In genomic region chr16:85952197-85952596, GRCh38 we compare ENCODE assay signal across 37 cellular contexts. TPM values are rescaled to one million over a fixed set of nuclear protein-coding genes. Genes with fewer than 3 reads are reported as not detected.
"Had no signal": no experiment of that assay in that cellular context is flagged by ENCODE, and none has a peak within 500 bp of the region (broad histone marks: within the 10 kb centered on the region; RNA-seq: fewer than 3 reads in every experiment).

No MANE protein-coding gene starts in this region.

- H3K27me3 Mint-ChIP-seq: activated B cell treated with CpG ODN at 0.5 μM for 24 hours; activated CD8-positive, alpha-beta T cell treated with anti-CD3 and anti-CD28 coated beads for 36 hours; activated naive CD4-positive, alpha-beta T cell treated with anti-CD3 and anti-CD28 coated beads, Interleukin-2, amount 50 U/mL, for 24 hours; activated naive CD8-positive, alpha-beta T cell; activated naive CD8-positive, alpha-beta T cell treated with anti-CD3 and anti-CD28 coated beads, Interleukin-2, amount 50 U/mL, for 24 hours had no signal

- H3K27me3 ChIP-seq: ascending aorta, cardiac muscle cell had no signal

- H3K9me3 Mint-ChIP-seq: activated B cell treated with CpG ODN at 0.5 μM for 24 hours; activated CD4-positive, alpha-beta memory T cell treated with anti-CD3 and anti-CD28 coated beads for 36 hours; activated CD4-positive, alpha-beta T cell treated with anti-CD3 and anti-CD28 coated beads, Interleukin-2, amount 10 ng/mL, durations not matched to agents 24 days and 14 days; activated CD8-positive, alpha-beta T cell treated with anti-CD3 and anti-CD28 coated beads for 36 hours; activated naive CD4-positive, alpha-beta T cell treated with anti-CD3 and anti-CD28 coated beads, Interleukin-2, amount 10 ng/mL, durations not matched to agents 7 days and 5 days; activated naive CD4-positive, alpha-beta T cell treated with anti-CD3 and anti-CD28 coated beads, Interleukin-2, amount 50 U/mL, for 24 hours; activated naive CD8-positive, alpha-beta T cell treated with anti-CD3 and anti-CD28 coated beads, Interleukin-2, amount 10 ng/mL, durations not matched to agents 7 days and 5 days; activated naive CD8-positive, alpha-beta T cell treated with anti-CD3 and anti-CD28 coated beads, Interleukin-2, amount 50 U/mL, for 24 hours; activated T-cell treated with anti-CD3 and anti-CD28 coated beads, Interleukin-2, amount 50 U/mL, for 4 hours; activated T-cell treated with anti-CD3 and anti-CD28 coated beads, Interleukin-2, amount 50 U/mL, for 72 hours; activated T-helper 1 cell treated with anti-CD3 and anti-CD28 coated beads, Interleukin-12 subunit alpha, Interleukin-12 subunit beta, Interleukin-2, Interleukin-4 antibody, amounts not matched to agents 30 ng/mL and 10 ng/mL and 1 ng/mL, durations not matched to agents 14 hours and 24 hours and 36 hours; activated T-helper 17 cell treated with anti-CD3 and anti-CD28 coated beads, Interleukin-2, amount 50 U/mL, for 72 hours; central memory CD8-positive, alpha-beta T cell; T-helper 1 cell treated with Interleukin-12 subunit alpha and Interleukin-12 subunit beta and Interleukin-4 antibody, amounts not matched to agents 30 μg/mL and 1 μg/mL, for 36 hours; T-helper 2 cell treated with Interferon-gamma antibody and Interleukin-4, amounts not matched to agents 5 μg/mL and 100 μg/mL, for 36 hours had no signal

- H3K27ac Mint-ChIP-seq: activated B cell treated with CpG ODN at 0.5 μM for 24 hours; activated CD4-positive, alpha-beta memory T cell treated with anti-CD3 and anti-CD28 coated beads for 36 hours; activated CD4-positive, alpha-beta T cell treated with anti-CD3 and anti-CD28 coated beads, Interleukin-2, amount 10 ng/mL, durations not matched to agents 24 days and 14 days; activated CD8-positive, alpha-beta T cell treated with anti-CD3 and anti-CD28 coated beads for 36 hours; activated naive CD4-positive, alpha-beta T cell treated with anti-CD3 and anti-CD28 coated beads, Interleukin-2, amount 10 ng/mL, durations not matched to agents 7 days and 5 days; activated naive CD4-positive, alpha-beta T cell treated with anti-CD3 and anti-CD28 coated beads, Interleukin-2, amount 50 U/mL, for 24 hours; activated naive CD8-positive, alpha-beta T cell; activated naive CD8-positive, alpha-beta T cell treated with anti-CD3 and anti-CD28 coated beads, Interleukin-2, amount 10 ng/mL, durations not matched to agents 7 days and 5 days; activated naive CD8-positive, alpha-beta T cell treated with anti-CD3 and anti-CD28 coated beads, Interleukin-2, amount 50 U/mL, for 24 hours; activated T-cell treated with anti-CD3 and anti-CD28 coated beads, Interleukin-2, amount 50 U/mL, for 72 hours; activated T-helper 1 cell treated with anti-CD3 and anti-CD28 coated beads, Interleukin-12 subunit alpha, Interleukin-12 subunit beta, Interleukin-2, Interleukin-4 antibody, amounts not matched to agents 30 ng/mL and 10 ng/mL and 1 ng/mL, durations not matched to agents 14 hours and 24 hours and 36 hours; activated T-helper 17 cell treated with anti-CD3 and anti-CD28 coated beads, Interleukin-2, amount 50 U/mL, for 72 hours; brain; T-helper 1 cell treated with Interleukin-12 subunit alpha and Interleukin-12 subunit beta and Interleukin-4 antibody, amounts not matched to agents 30 μg/mL and 1 μg/mL, for 36 hours; T-helper 2 cell treated with Interferon-gamma antibody and Interleukin-4, amounts not matched to agents 5 μg/mL and 100 μg/mL, for 36 hours had no signal

- DNase-seq: activated B cell treated with CpG ODN at 0.5 μM for 24 hours; activated CD4-positive, alpha-beta memory T cell treated with anti-CD3 and anti-CD28 coated beads for 36 hours; activated CD4-positive, alpha-beta T cell treated with anti-CD3 and anti-CD28 coated beads for 4 hours; activated CD4-positive, alpha-beta T cell treated with anti-CD3 and anti-CD28 coated beads, Interleukin-2, amount 10 ng/mL, durations not matched to agents 24 days and 14 days; activated CD4-positive, alpha-beta T cell treated with anti-CD3 and anti-CD28 coated beads, Interleukin-2, amount 50 U/mL, for 1 hour; activated CD4-positive, alpha-beta T cell treated with anti-CD3 and anti-CD28 coated beads, Interleukin-2, amount 50 U/mL, for 4 hours; activated CD4-positive, CD25-positive, alpha-beta regulatory T cell treated with anti-CD3 and anti-CD28 coated beads, Interleukin-2, amount 50 U/mL, for 72 hours; activated CD8-positive, alpha-beta memory T cell treated with anti-CD3 and anti-CD28 coated beads, Interleukin-2, amount 50 U/mL, for 4 hours; activated CD8-positive, alpha-beta T cell treated with anti-CD3 and anti-CD28 coated beads for 36 hours; activated gamma-delta T cell; activated naive CD4-positive, alpha-beta T cell treated with anti-CD3 and anti-CD28 coated beads, Interleukin-2, amount 10 ng/mL, durations not matched to agents 7 days and 5 days; activated naive CD4-positive, alpha-beta T cell treated with Interleukin-2 at 50 U/mL for 16 hours; activated naive CD8-positive, alpha-beta T cell treated with anti-CD3 and anti-CD28 coated beads, Interleukin-2, amount 10 ng/mL, durations not matched to agents 7 days and 5 days; activated naive CD8-positive, alpha-beta T cell treated with anti-CD3 and anti-CD28 coated beads, Interleukin-2, amount 50 U/mL, for 24 hours; activated T-cell treated with anti-CD3 and anti-CD28 coated beads for 4 hours; activated T-cell treated with anti-CD3 and anti-CD28 coated beads, Interleukin-2, amount 50 U/mL, for 1 hour; activated T-cell treated with anti-CD3 and anti-CD28 coated beads, Interleukin-2, amount 50 U/mL, for 4 hours; activated T-cell treated with anti-CD3 and anti-CD28 coated beads, Interleukin-2, amount 50 U/mL, for 72 hours; amygdala; anterior cingulate cortex; caudate nucleus; cerebellar nuclear complex; T-helper 1 cell; T-helper 2 cell; T-helper 9 cell had no signal

- H3K9me3 ChIP-seq: ascending aorta had no signal

- H3K36me3 Mint-ChIP-seq: activated CD4-positive, alpha-beta memory T cell treated with anti-CD3 and anti-CD28 coated beads for 36 hours; activated naive CD4-positive, alpha-beta T cell treated with anti-CD3 and anti-CD28 coated beads, Interleukin-2, amount 10 ng/mL, durations not matched to agents 7 days and 5 days; activated naive CD4-positive, alpha-beta T cell treated with anti-CD3 and anti-CD28 coated beads, Interleukin-2, amount 50 U/mL, for 24 hours; activated naive CD8-positive, alpha-beta T cell; activated naive CD8-positive, alpha-beta T cell treated with anti-CD3 and anti-CD28 coated beads, Interleukin-2, amount 10 ng/mL, durations not matched to agents 7 days and 5 days; brain had no signal

- H3K36me3 ChIP-seq: ascending aorta, cardiac muscle cell had no signal

- H3K4me1 Mint-ChIP-seq: brain had no signal

- H3K4me3 Mint-ChIP-seq: activated B cell treated with CpG ODN at 0.5 μM for 24 hours; activated CD4-positive, alpha-beta memory T cell treated with anti-CD3 and anti-CD28 coated beads for 36 hours; activated CD4-positive, alpha-beta T cell treated with anti-CD3 and anti-CD28 coated beads, Interleukin-2, amount 10 ng/mL, durations not matched to agents 24 days and 14 days; activated CD8-positive, alpha-beta T cell treated with anti-CD3 and anti-CD28 coated beads for 36 hours; activated naive CD4-positive, alpha-beta T cell treated with anti-CD3 and anti-CD28 coated beads, Interleukin-2, amount 10 ng/mL, durations not matched to agents 7 days and 5 days; activated naive CD4-positive, alpha-beta T cell treated with anti-CD3 and anti-CD28 coated beads, Interleukin-2, amount 50 U/mL, for 24 hours; activated naive CD8-positive, alpha-beta T cell; activated naive CD8-positive, alpha-beta T cell treated with anti-CD3 and anti-CD28 coated beads, Interleukin-2, amount 10 ng/mL, durations not matched to agents 7 days and 5 days; activated naive CD8-positive, alpha-beta T cell treated with anti-CD3 and anti-CD28 coated beads, Interleukin-2, amount 50 U/mL, for 24 hours; activated T-cell treated with anti-CD3 and anti-CD28 coated beads, Interleukin-2, amount 50 U/mL, for 4 hours; activated T-cell treated with anti-CD3 and anti-CD28 coated beads, Interleukin-2, amount 50 U/mL, for 72 hours; activated T-helper 1 cell treated with anti-CD3 and anti-CD28 coated beads, Interleukin-12 subunit alpha, Interleukin-12 subunit beta, Interleukin-2, Interleukin-4 antibody, amounts not matched to agents 30 ng/mL and 10 ng/mL and 1 ng/mL, durations not matched to agents 14 hours and 24 hours and 36 hours; activated T-helper 17 cell treated with anti-CD3 and anti-CD28 coated beads, Interleukin-2, amount 50 U/mL, for 72 hours; brain; central memory CD8-positive, alpha-beta T cell; T-helper 1 cell treated with Interleukin-12 subunit alpha and Interleukin-12 subunit beta and Interleukin-4 antibody, amounts not matched to agents 30 μg/mL and 1 μg/mL, for 36 hours; T-helper 2 cell treated with Interferon-gamma antibody and Interleukin-4, amounts not matched to agents 5 μg/mL and 100 μg/mL, for 36 hours had no signal

- H3K27ac ChIP-seq: ascending aorta, cardiac muscle cell, VCaP had no signal

- H3K4me1 ChIP-seq: ascending aorta had no signal

- H3K4me3 ChIP-seq: ascending aorta, cardiac muscle cell had no signal

RNA-seq across cellular contexts. Expression of gene IRF8, which starts 53.2 kb away (rescaled TPM):
- total RNA-seq: bronchial epithelial cell had no signal
